Comparison of ENCODE assay signal across 29 cellular contexts in genomic region chr17:46894476-46895151, GRCh38. TPM values are rescaled to one million over a fixed set of nuclear protein-coding genes. Genes with fewer than 3 reads are reported as not detected.
DNase-seq lines count a peak whose midpoint lies in the region; ATAC-seq and TF ChIP-seq lines count a peak whose summit lies in the region.
"Had no signal": no experiment of that assay in that cellular context is flagged by ENCODE, and none has a peak within 500 bp of the region (broad histone marks: within the 10 kb centered on the region; RNA-seq: fewer than 3 reads in every experiment).

No MANE protein-coding gene starts in this region.

- no peak overlapping the region for H2BK120ac ChIP-seq in H9 (ENCODE audit: low read depth, low read length, poor library complexity, severe bottlenecking)

- H3K36me3 Mint-ChIP-seq in H9 (ENCODE audit: insufficient read depth in 1 of 3, low read depth in 3 of 3) (no peaks in the 10 kb centered on the region), chondrocyte (ENCODE audit: low read depth) (no peaks in the 10 kb centered on the region)
- H3K36me3 Mint-ChIP-seq: natural killer cell had no signal

- no peak overlapping the region for H2AFZ ChIP-seq in H9 (ENCODE audit: low read length)
- H2AFZ ChIP-seq: parathyroid adenoma had no signal

- no peak overlapping the region for H2BK15ac ChIP-seq in H9 (ENCODE audit: low read depth, low read length)

- H3K4me1 ChIP-seq in H9 (ENCODE audit: insufficient read depth, low read length), result no peaks in the 10 kb centered on the region
- H3K4me1 ChIP-seq: parathyroid adenoma, sigmoid colon, SJCRH30, thyroid gland had no signal

- H3K79me2 ChIP-seq in H9 (ENCODE audit: insufficient read depth, low read length), result no peaks in the 10 kb centered on the region
- H3K79me2 ChIP-seq: parathyroid adenoma had no signal

- H3K79me1 ChIP-seq in H9 (ENCODE audit: insufficient read depth, low read depth, low read length, poor library complexity, severe bottlenecking), result no peaks in the 10 kb centered on the region

- H3T11ph ChIP-seq in H9 (ENCODE audit: low read length), result no peak overlapping the region

- peaks cover 2% of the 10 kb centered on the region for H4K20me1 ChIP-seq in H9 (ENCODE audit: control insufficient read depth, insufficient read depth, insufficient read length)

- no peak overlapping the region for H3K56ac ChIP-seq in H9 (ENCODE audit: insufficient read length, low read depth, low read length)

- H3K27ac ChIP-seq in H9 (ENCODE audit: insufficient read length, low read depth, low read length), result no peak overlapping the region
- H3K27ac ChIP-seq: dorsolateral prefrontal cortex, parathyroid adenoma, sigmoid colon, SJCRH30, thyroid gland had no signal

- no peak overlapping the region for H3K23ac ChIP-seq in H9 (ENCODE audit: insufficient read length, low read depth, low read length)

- H4K5ac ChIP-seq in H9 (ENCODE audit: insufficient read length, low read depth, low read length), result no peak overlapping the region

- H3K14ac ChIP-seq in H9 (ENCODE audit: insufficient read depth, low read length), result no peak overlapping the region

- ATAC-seq in GM18511 (IDR thresholded peaks at IDR 0.05; ENCODE audit: unreplicated experiment) (no peak), GM18861 (IDR thresholded peaks at IDR 0.05; ENCODE audit: unreplicated experiment) (no peak), HG03175 (IDR thresholded peaks at IDR 0.05; ENCODE audit: unreplicated experiment) (no peak)
- ATAC-seq: left colon, natural killer cell, Panc1 had no signal

- H3K4me2 ChIP-seq in H9 (ENCODE audit: insufficient read depth, insufficient read length, low read length), result no peak overlapping the region

- H3K23me2 ChIP-seq in H9 (ENCODE audit: insufficient read length, low read depth, low read length, poor library complexity, severe bottlenecking), result no peaks in the 10 kb centered on the region

- H3K27ac Mint-ChIP-seq in H9 (no peak overlapping the region), chondrocyte (ENCODE audit: unreplicated experiment) (no peak overlapping the region)
- H3K27ac Mint-ChIP-seq: HFFc6; natural killer cell; stimulated activated naive CD8-positive, alpha-beta T cell treated with anti-CD3 and anti-CD28 coated beads, Interleukin-15, Interleukin-2, amounts not matched to agents 100 ng/mL and 50 ng/mL, for 24 hours had no signal

- peaks cover 14 to 18% of the 10 kb centered on the region in 2 experiments for H3K4me1 Mint-ChIP-seq in H9
- no peaks in the 10 kb centered on the region for H3K4me1 Mint-ChIP-seq in chondrocyte (ENCODE audit: low read depth)
- H3K4me1 Mint-ChIP-seq: natural killer cell had no signal

- no peaks in the 10 kb centered on the region for H3K27me3 ChIP-seq in H9 (ENCODE audit: insufficient read depth, low read length)
- H3K27me3 ChIP-seq: thyroid gland had no signal

- no peak overlapping the region for H4K8ac ChIP-seq in H9 (replicated peaks; ENCODE audit: insufficient read length, low read depth, low read length)

- no peak overlapping the region for H2BK12ac ChIP-seq in H9 (ENCODE audit: insufficient read length, low read depth, low read length)

- H2AK5ac ChIP-seq in H9 (ENCODE audit: insufficient read length, low read length), result no peak overlapping the region

- TF ChIP-seq CTCF in H9 (conservative IDR thresholded peaks at IDR 0.05) (no peak), chondrocyte (IDR thresholded peaks at IDR 0.05) (no peak)

- WGBS in H9 (ENCODE audit: extremely low coverage, insufficient read length, low lambda C conversion rate), result no CpG with 5 or more reads among the region's 29 CpGs

- H3K4ac ChIP-seq in H9 (ENCODE audit: low read depth, low read length), result no peak overlapping the region

- H3K4me3 Mint-ChIP-seq in H9, result no peak overlapping the region
- H3K4me3 Mint-ChIP-seq in chondrocyte (ENCODE audit: unreplicated experiment), result no peak overlapping the region
- H3K4me3 Mint-ChIP-seq: HFFc6; natural killer cell; stimulated activated naive CD8-positive, alpha-beta T cell treated with anti-CD3 and anti-CD28 coated beads, Interleukin-15, Interleukin-2, amounts not matched to agents 100 ng/mL and 50 ng/mL, for 24 hours had no signal

- H2BK5ac ChIP-seq in H9 (ENCODE audit: insufficient read length, low read length), result no peak overlapping the region

- H3K9me3 Mint-ChIP-seq in H9 (peaks cover 0 to 8% of the 10 kb centered on the region in 2 experiments; a peak in 3 of 5 replicates), chondrocyte (ENCODE audit: low read depth) (peaks cover 6% of the 10 kb centered on the region)
- H3K9me3 Mint-ChIP-seq: natural killer cell had no signal

- H3K27me3 Mint-ChIP-seq in H9 (ENCODE audit: low read depth) (peaks cover 8% of the 10 kb centered on the region), chondrocyte (ENCODE audit: low read depth) (peaks cover 18% of the 10 kb centered on the region)

- no peak overlapping the region for H4K91ac ChIP-seq in H9 (ENCODE audit: insufficient read length, low read depth, low read length)

- H2BK20ac ChIP-seq in H9 (ENCODE audit: low read depth, low read length, poor library complexity, severe bottlenecking), result no peak overlapping the region

- DNase-seq in H9 (peak; percentile 70), chondrocyte (ENCODE audit: low spot score) (peak; percentile 87), islet precursor cell (peak; percentile 98), renal cortical epithelial cell (ENCODE audit: low read depth) (peak; percentile 22), HUDEP-2 (lab: John Stamatoyannopoulos, UW; ENCODE audit: unreplicated experiment in 76 of 76) (no peak)
- DNase-seq: activated naive CD4-positive, alpha-beta T cell; activated T-cell treated with anti-CD3 and anti-CD28 coated beads, Interleukin-2, amount 50 U/mL, for 1 hour; C1 segment of cervical spinal cord; DMS79 treated with DMSO at 0.1 percent for 48 hours; dorsolateral prefrontal cortex; HFFc6; KG1; left colon; natural killer cell; NCI-H1436; NCI-H2171; NCI-H510A treated with DMSO at 0.1 percent for 48 hours; NK-92 treated with Interleukin-12 subunit alpha and Interleukin-12 subunit beta, amount 100 ng/mL, for 24 hours; sigmoid colon; SJCRH30; stimulated activated CD4-positive, alpha-beta T cell treated with anti-CD3 and anti-CD28 coated beads, Interleukin-15, amount 100 ng/mL, for 24 hours; T-helper 1 cell; thyroid gland had no signal

- H3K18ac ChIP-seq in H9 (ENCODE audit: insufficient read length, low read depth, low read length), result no peak overlapping the region

- no peaks in the 10 kb centered on the region for H3K9me3 ChIP-seq in H9 (ENCODE audit: control insufficient read depth, low read depth, low read length)
- H3K9me3 ChIP-seq: thyroid gland had no signal

- H3K9ac ChIP-seq in H9 (ENCODE audit: extremely low read depth, insufficient read length, low read length), result no peak overlapping the region
- H3K9ac ChIP-seq: parathyroid adenoma had no signal

RNA-seq across cellular contexts. Expression of gene GOSR2, which starts 28.3 kb away (rescaled TPM):
- total RNA-seq in H9 (2021), result 48.9 and 53.5 TPM in 2 replicates
- 56.5 to 77.7 TPM (median 58.8 TPM) in 3 replicates for total RNA-seq in chondrocyte
- 34.2 and 58.2 TPM in 2 replicates for total RNA-seq in renal cortical epithelial cell

RNA-seq across cellular contexts. Expression of gene WNT9B, which starts 43.2 kb away (rescaled TPM):
- total RNA-seq in H9 (2021), result 0.70 and 0.77 TPM in 2 replicates
- not detected in 3 replicates for total RNA-seq in chondrocyte
- 5.0 TPM in 1 of 2 replicates, not detected in the other for total RNA-seq in renal cortical epithelial cell
- total RNA-seq: HFFc6, left colon, natural killer cell, sigmoid colon, SJCRH30 had no signal

Comparison
In these comparisons a context has a peak if more than half of its experiments do, and no peak if none do; other contexts are left out.
1. DNase-seq: peak in H9 (single experiment), chondrocyte (single experiment), islet precursor cell (single experiment) and renal cortical epithelial cell (single experiment); none in HUDEP-2 (0 of 76).